In genomic region chr5:140003519-140003918, GRCh38 we compare ENCODE assay signal across 30 cellular contexts. TPM values are rescaled to one million over a fixed set of nuclear protein-coding genes. Genes with fewer than 3 reads are reported as not detected.
"Had no signal": no experiment of that assay in that cellular context is flagged by ENCODE, and none has a peak within 500 bp of the region (broad histone marks: within the 10 kb centered on the region; RNA-seq: fewer than 3 reads in every experiment).

No MANE protein-coding gene starts in this region.

- H3K79me2 ChIP-seq: hepatocyte had no signal

- H3K4me3 ChIP-seq: colonic mucosa, esophagus squamous epithelium, gastrocnemius medialis, hepatocyte, lower lobe of right lung, mucosa of descending colon had no signal

- H2AFZ ChIP-seq: hepatocyte had no signal

- ATAC-seq: effector memory CD8-positive, alpha-beta T cell; esophagus mucosa; gastrocnemius medialis; left colon; left lobe of liver; lower lobe of right lung; mucosa of descending colon had no signal

- H3K9me3 ChIP-seq: colonic mucosa, esophagus squamous epithelium, gastrocnemius medialis, lower lobe of right lung, mucosa of descending colon had no signal

- H3K4me3 Mint-ChIP-seq: dendritic cell treated with granulocyte-macrophage colony-stimulating factor and Interleukin-4, amounts not matched to agents 40 ng/mL and 50 ng/mL, for 4 days; effector memory CD8-positive, alpha-beta T cell; endodermal cell; immature natural killer cell; mesothelial cell of epicardium; naive B cell had no signal

- H3K4me1 Mint-ChIP-seq: immature natural killer cell, mesothelial cell of epicardium had no signal

- H3K27ac ChIP-seq: colonic mucosa, epithelial cell of prostate, esophagus squamous epithelium, gastrocnemius medialis, hepatocyte, lower lobe of right lung had no signal

- H3K27me3 ChIP-seq: colonic mucosa, gastrocnemius medialis had no signal

- H3K36me3 Mint-ChIP-seq: immature natural killer cell, mesothelial cell of epicardium, naive B cell had no signal

- H3K4me1 ChIP-seq: colonic mucosa, esophagus squamous epithelium, lower lobe of right lung had no signal

- H3K4me2 ChIP-seq: hepatocyte had no signal

- H3K9me3 Mint-ChIP-seq: dendritic cell treated with granulocyte-macrophage colony-stimulating factor and Interleukin-4, amounts not matched to agents 40 ng/mL and 50 ng/mL, for 4 days; effector memory CD8-positive, alpha-beta T cell; endodermal cell; immature natural killer cell; mesothelial cell of epicardium; naive B cell had no signal

- H3K27ac Mint-ChIP-seq: dendritic cell treated with granulocyte-macrophage colony-stimulating factor and Interleukin-4, amounts not matched to agents 40 ng/mL and 50 ng/mL, for 4 days; effector memory CD8-positive, alpha-beta T cell; endodermal cell; immature natural killer cell; mesothelial cell of epicardium; naive B cell had no signal

- H3K36me3 ChIP-seq: colonic mucosa, esophagus squamous epithelium, gastrocnemius medialis, lower lobe of right lung had no signal

- DNase-seq: colonic mucosa; cortex of kidney; effector CD8-positive, alpha-beta T cell; effector memory CD8-positive, alpha-beta T cell; endodermal cell; erythroblast; esophagus squamous epithelium; foreskin fibroblast; foreskin melanocyte; gastrocnemius medialis; glutamatergic neuron; head of caudate nucleus; hypothalamus; immature natural killer cell; islet precursor cell; kidney; kidney glomerular epithelial cell; left colon; left ventricle myocardium superior; lower lobe of right lung; mesenchymal stem cell; mucosa of descending colon; naive B cell had no signal

RNA-seq across cellular contexts. Expression of gene NRG2, which starts 39.6 kb away (rescaled TPM):
- total RNA-seq: myocyte had no signal
